Comparison of ENCODE assay signal across 11 cellular contexts in genomic region chr6:99079058-99079457, GRCh38.
"Had no signal": no experiment of that assay in that cellular context is flagged by ENCODE, and none has a peak within 500 bp of the region (broad histone marks: within the 10 kb centered on the region; RNA-seq: fewer than 3 reads in every experiment).

No MANE protein-coding gene starts in this region.

- H3K9ac ChIP-seq: GM23248 had no signal

- H3K4me2 ChIP-seq: GM23338 had no signal

- ATAC-seq: GM23338, HCT116 had no signal

- H3K4me1 ChIP-seq: HAP-1 had no signal

- H3K4me3 ChIP-seq: GM23248, GM23338, HAP-1 had no signal

- FAIRE-seq: H1, H54 had no signal

- H3K27ac ChIP-seq: GM23248 had no signal

- DNase-seq: GM23248, GOT3, H7, H9, HCEC 1CT, HFFc6 had no signal

- H3K36me3 ChIP-seq: HAP-1 had no signal

- H3K9me3 ChIP-seq: HAP-1 had no signal

- H2AFZ ChIP-seq: GM23248, GM23338 had no signal
